In the genomic region with DNA sequence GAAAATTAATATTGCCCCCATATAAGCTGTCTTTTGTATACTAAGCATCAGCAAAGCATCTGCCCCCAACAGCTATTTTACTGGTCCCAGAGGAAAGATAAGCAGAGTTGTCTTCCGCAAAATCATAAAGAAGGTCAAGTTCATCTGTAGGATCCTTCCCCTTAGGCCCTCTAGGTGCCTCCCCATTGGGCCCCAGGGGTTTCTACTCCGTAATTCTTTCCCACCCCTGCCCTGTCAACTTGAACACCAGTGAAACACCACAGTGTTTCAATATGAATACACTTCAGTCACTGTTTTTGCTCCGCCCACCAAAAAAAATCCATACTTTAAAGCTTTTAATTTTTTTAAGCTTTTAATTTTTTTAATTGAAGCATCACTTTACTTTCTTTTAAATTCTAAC, we compare ENCODE assay signal across 1 cellular context.
TF ChIP-seq lines count a peak whose summit lies in the region.

No MANE protein-coding gene starts in this region.

TF ChIP-seq in GM12878, 131 proteins besides CTCF, POLR2A, EP300 and RAD21 (continued from another document and continues in another):
- TF ChIP-seq, protein P1, sequence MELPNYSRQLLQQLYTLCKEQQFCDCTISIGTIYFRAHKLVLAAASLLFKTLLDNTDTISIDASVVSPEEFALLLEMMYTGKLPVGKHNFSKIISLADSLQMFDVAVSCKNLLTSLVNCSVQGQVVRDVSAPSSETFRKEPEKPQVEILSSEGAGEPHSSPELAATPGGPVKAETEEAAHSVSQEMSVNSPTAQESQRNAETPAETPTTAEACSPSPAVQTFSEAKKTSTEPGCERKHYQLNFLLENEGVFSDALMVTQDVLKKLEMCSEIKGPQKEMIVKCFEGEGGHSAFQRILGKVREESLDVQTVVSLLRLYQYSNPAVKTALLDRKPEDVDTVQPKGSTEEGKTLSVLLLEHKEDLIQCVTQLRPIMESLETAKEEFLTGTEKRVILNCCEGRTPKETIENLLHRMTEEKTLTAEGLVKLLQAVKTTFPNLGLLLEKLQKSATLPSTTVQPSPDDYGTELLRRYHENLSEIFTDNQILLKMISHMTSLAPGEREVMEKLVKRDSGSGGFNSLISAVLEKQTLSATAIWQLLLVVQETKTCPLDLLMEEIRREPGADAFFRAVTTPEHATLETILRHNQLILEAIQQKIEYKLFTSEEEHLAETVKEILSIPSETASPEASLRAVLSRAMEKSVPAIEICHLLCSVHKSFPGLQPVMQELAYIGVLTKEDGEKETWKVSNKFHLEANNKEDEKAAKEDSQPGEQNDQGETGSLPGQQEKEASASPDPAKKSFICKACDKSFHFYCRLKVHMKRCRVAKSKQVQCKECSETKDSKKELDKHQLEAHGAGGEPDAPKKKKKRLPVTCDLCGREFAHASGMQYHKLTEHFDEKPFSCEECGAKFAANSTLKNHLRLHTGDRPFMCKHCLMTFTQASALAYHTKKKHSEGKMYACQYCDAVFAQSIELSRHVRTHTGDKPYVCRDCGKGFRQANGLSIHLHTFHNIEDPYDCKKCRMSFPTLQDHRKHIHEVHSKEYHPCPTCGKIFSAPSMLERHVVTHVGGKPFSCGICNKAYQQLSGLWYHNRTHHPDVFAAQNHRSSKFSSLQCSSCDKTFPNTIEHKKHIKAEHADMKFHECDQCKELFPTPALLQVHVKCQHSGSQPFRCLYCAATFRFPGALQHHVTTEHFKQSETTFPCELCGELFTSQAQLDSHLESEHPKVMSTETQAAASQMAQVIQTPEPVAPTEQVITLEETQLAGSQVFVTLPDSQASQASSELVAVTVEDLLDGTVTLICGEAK (IDR thresholded peaks at IDR 0.05; ENCODE audit: borderline replicate concordance), result no peak
- TF ChIP-seq ZNF274 (IDR thresholded peaks at IDR 0.05; ENCODE audit: insufficient read depth, insufficient read length) (no peak), BCL11A (IDR thresholded peaks at IDR 0.05; ENCODE audit: low read depth, low read length) (peak; percentile 82), NR2F1 (conservative IDR thresholded peaks at IDR 0.05) (peak; percentile 92), FOXM1 (IDR thresholded peaks at IDR 0.05; ENCODE audit: low read depth, low read length) (peak; percentile 40; the same call in 1 of the 2 replicates), RELA (IDR thresholded peaks at IDR 0.05; ENCODE audit: borderline replicate concordance, partially characterized antibody) (peak; percentile 38), CREB1 (IDR thresholded peaks at IDR 0.05; ENCODE audit: low read depth) (0 out of 2 replicates have a peak, but pooled peaks have one; percentile 26), SMAD1 (IDR thresholded peaks at IDR 0.05; ENCODE audit: low read depth, partially characterized antibody) (no peak), IRF4 (IDR thresholded peaks at IDR 0.05; ENCODE audit: low read depth, low read length) (peak; percentile 78), BACH1 (IDR thresholded peaks at IDR 0.05; ENCODE audit: borderline replicate concordance) (no peak; the same call in 1 of the 2 replicates), MEF2A (IDR thresholded peaks at IDR 0.05; ENCODE audit: insufficient read depth, low read depth, low read length) (peak; percentile 45; the same call in 1 of the 2 replicates), STAT3 (IDR thresholded peaks at IDR 0.05; ENCODE audit: low read depth, low read length) (no peak), ASH2L (IDR thresholded peaks at IDR 0.05; ENCODE audit: borderline replicate concordance, low read depth) (no peak), EGR1 (IDR thresholded peaks at IDR 0.05; ENCODE audit: borderline replicate concordance in 1 of 2, low read depth in 2 of 2, low read length in 2 of 2) (no peak), NR2C1 (IDR thresholded peaks at IDR 0.05) (no peak), EED (IDR thresholded peaks at IDR 0.05; ENCODE audit: low read depth) (peak; percentile 74), TCF12 (IDR thresholded peaks at IDR 0.05; ENCODE audit: low read depth, low read length) (peak; percentile 69), SUZ12 (IDR thresholded peaks at IDR 0.05; ENCODE audit: unreplicated experiment) (no peak), ZBED1 (IDR thresholded peaks at IDR 0.05; ENCODE audit: borderline replicate concordance) (0 out of 2 replicates have a peak, but pooled peaks have one; percentile 41), RB1 (IDR thresholded peaks at IDR 0.05; ENCODE audit: borderline replicate concordance) (0 out of 2 replicates have a peak, but pooled peaks have one; percentile 54), CBX3 (IDR thresholded peaks at IDR 0.05; ENCODE audit: borderline replicate concordance, low read depth) (no peak), TCF3 (IDR thresholded peaks at IDR 0.05; ENCODE audit: borderline replicate concordance, insufficient read depth, low read depth, low read length) (no peak), RAD51 (IDR thresholded peaks at IDR 0.05) (no peak), FOS (IDR thresholded peaks at IDR 0.05; ENCODE audit: borderline replicate concordance, extremely low read depth, insufficient read length) (no peak), PAX5 (IDR thresholded peaks at IDR 0.05; ENCODE audit: borderline replicate concordance, low read depth, low read length) (0 out of 2 replicates have a peak, but pooled peaks have one; percentile 57), SUPT20H (IDR thresholded peaks at IDR 0.05; ENCODE audit: borderline replicate concordance, control insufficient read depth, low read depth, low read length) (no peak), STAT1 (conservative IDR thresholded peaks at IDR 0.05) (no peak), NR2C2 (IDR thresholded peaks at IDR 0.05; ENCODE audit: borderline replicate concordance, control insufficient read depth, insufficient read length, low read depth) (no peak), POLR2AphosphoS2 (IDR thresholded peaks at IDR 0.05; ENCODE audit: low read depth, low read length) (no peak)
- TF ChIP-seq, protein P2, sequence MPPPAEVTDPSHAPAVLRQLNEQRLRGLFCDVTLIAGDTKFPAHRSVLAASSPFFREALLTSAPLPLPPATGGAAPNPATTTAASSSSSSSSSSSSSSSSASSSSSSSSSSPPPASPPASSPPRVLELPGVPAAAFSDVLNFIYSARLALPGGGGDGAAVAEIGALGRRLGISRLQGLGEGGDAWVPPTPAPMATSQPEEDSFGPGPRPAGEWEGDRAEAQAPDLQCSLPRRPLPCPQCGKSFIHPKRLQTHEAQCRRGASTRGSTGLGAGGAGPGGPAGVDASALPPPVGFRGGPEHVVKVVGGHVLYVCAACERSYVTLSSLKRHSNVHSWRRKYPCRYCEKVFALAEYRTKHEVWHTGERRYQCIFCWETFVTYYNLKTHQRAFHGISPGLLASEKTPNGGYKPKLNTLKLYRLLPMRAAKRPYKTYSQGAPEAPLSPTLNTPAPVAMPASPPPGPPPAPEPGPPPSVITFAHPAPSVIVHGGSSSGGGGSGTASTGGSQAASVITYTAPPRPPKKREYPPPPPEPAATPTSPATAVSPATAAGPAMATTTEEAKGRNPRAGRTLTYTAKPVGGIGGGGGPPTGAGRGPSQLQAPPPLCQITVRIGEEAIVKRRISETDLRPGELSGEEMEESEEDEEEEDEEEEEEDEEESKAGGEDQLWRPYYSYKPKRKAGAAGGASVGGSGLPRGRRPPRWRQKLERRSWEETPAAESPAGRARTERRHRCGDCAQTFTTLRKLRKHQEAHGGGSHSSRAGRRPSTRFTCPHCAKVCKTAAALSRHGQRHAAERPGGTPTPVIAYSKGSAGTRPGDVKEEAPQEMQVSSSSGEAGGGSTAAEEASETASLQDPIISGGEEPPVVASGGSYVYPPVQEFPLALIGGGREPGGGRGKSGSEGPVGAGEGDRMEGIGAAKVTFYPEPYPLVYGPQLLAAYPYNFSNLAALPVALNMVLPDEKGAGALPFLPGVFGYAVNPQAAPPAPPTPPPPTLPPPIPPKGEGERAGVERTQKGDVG (CRISPR knock-in tag; IDR thresholded peaks at IDR 0.05), result no peak
- TF ChIP-seq, protein P3, sequence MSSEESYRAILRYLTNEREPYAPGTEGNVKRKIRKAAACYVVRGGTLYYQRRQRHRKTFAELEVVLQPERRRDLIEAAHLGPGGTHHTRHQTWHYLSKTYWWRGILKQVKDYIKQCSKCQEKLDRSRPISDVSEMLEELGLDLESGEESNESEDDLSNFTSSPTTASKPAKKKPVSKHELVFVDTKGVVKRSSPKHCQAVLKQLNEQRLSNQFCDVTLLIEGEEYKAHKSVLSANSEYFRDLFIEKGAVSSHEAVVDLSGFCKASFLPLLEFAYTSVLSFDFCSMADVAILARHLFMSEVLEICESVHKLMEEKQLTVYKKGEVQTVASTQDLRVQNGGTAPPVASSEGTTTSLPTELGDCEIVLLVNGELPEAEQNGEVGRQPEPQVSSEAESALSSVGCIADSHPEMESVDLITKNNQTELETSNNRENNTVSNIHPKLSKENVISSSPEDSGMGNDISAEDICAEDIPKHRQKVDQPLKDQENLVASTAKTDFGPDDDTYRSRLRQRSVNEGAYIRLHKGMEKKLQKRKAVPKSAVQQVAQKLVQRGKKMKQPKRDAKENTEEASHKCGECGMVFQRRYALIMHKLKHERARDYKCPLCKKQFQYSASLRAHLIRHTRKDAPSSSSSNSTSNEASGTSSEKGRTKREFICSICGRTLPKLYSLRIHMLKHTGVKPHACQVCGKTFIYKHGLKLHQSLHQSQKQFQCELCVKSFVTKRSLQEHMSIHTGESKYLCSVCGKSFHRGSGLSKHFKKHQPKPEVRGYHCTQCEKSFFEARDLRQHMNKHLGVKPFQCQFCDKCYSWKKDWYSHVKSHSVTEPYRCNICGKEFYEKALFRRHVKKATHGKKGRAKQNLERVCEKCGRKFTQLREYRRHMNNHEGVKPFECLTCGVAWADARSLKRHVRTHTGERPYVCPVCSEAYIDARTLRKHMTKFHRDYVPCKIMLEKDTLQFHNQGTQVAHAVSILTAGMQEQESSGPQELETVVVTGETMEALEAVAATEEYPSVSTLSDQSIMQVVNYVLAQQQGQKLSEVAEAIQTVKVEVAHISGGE (CRISPR knock-in tag; IDR thresholded peaks at IDR 0.05), result no peak
- TF ChIP-seq, protein P4, sequence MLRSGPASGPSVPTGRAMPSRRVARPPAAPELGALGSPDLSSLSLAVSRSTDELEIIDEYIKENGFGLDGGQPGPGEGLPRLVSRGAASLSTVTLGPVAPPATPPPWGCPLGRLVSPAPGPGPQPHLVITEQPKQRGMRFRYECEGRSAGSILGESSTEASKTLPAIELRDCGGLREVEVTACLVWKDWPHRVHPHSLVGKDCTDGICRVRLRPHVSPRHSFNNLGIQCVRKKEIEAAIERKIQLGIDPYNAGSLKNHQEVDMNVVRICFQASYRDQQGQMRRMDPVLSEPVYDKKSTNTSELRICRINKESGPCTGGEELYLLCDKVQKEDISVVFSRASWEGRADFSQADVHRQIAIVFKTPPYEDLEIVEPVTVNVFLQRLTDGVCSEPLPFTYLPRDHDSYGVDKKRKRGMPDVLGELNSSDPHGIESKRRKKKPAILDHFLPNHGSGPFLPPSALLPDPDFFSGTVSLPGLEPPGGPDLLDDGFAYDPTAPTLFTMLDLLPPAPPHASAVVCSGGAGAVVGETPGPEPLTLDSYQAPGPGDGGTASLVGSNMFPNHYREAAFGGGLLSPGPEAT (IDR thresholded peaks at IDR 0.05; ENCODE audit: low read depth), result peak; percentile 42; the same call in 1 of the 2 replicates
- TF ChIP-seq, protein P5, sequence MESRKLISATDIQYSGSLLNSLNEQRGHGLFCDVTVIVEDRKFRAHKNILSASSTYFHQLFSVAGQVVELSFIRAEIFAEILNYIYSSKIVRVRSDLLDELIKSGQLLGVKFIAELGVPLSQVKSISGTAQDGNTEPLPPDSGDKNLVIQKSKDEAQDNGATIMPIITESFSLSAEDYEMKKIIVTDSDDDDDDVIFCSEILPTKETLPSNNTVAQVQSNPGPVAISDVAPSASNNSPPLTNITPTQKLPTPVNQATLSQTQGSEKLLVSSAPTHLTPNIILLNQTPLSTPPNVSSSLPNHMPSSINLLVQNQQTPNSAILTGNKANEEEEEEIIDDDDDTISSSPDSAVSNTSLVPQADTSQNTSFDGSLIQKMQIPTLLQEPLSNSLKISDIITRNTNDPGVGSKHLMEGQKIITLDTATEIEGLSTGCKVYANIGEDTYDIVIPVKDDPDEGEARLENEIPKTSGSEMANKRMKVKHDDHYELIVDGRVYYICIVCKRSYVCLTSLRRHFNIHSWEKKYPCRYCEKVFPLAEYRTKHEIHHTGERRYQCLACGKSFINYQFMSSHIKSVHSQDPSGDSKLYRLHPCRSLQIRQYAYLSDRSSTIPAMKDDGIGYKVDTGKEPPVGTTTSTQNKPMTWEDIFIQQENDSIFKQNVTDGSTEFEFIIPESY (IDR thresholded peaks at IDR 0.05), result no peak
- TF ChIP-seq, protein P6, sequence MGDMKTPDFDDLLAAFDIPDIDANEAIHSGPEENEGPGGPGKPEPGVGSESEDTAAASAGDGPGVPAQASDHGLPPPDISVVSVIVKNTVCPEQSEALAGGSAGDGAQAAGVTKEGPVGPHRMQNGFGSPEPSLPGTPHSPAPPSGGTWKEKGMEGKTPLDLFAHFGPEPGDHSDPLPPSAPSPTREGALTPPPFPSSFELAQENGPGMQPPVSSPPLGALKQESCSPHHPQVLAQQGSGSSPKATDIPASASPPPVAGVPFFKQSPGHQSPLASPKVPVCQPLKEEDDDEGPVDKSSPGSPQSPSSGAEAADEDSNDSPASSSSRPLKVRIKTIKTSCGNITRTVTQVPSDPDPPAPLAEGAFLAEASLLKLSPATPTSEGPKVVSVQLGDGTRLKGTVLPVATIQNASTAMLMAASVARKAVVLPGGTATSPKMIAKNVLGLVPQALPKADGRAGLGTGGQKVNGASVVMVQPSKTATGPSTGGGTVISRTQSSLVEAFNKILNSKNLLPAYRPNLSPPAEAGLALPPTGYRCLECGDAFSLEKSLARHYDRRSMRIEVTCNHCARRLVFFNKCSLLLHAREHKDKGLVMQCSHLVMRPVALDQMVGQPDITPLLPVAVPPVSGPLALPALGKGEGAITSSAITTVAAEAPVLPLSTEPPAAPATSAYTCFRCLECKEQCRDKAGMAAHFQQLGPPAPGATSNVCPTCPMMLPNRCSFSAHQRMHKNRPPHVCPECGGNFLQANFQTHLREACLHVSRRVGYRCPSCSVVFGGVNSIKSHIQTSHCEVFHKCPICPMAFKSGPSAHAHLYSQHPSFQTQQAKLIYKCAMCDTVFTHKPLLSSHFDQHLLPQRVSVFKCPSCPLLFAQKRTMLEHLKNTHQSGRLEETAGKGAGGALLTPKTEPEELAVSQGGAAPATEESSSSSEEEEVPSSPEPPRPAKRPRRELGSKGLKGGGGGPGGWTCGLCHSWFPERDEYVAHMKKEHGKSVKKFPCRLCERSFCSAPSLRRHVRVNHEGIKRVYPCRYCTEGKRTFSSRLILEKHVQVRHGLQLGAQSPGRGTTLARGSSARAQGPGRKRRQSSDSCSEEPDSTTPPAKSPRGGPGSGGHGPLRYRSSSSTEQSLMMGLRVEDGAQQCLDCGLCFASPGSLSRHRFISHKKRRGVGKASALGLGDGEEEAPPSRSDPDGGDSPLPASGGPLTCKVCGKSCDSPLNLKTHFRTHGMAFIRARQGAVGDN (IDR thresholded peaks at IDR 0.05), result peak; percentile 12; the same call in 1 of the 2 replicates
- TF ChIP-seq, protein P7, sequence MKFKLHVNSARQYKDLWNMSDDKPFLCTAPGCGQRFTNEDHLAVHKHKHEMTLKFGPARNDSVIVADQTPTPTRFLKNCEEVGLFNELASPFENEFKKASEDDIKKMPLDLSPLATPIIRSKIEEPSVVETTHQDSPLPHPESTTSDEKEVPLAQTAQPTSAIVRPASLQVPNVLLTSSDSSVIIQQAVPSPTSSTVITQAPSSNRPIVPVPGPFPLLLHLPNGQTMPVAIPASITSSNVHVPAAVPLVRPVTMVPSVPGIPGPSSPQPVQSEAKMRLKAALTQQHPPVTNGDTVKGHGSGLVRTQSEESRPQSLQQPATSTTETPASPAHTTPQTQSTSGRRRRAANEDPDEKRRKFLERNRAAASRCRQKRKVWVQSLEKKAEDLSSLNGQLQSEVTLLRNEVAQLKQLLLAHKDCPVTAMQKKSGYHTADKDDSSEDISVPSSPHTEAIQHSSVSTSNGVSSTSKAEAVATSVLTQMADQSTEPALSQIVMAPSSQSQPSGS (IDR thresholded peaks at IDR 0.05; ENCODE audit: low read length), result peak; percentile 71
